In genomic region chr12:80702889-80703605, GRCh38 we compare ENCODE assay signal across 8 cellular contexts. TPM values are rescaled to one million over a fixed set of nuclear protein-coding genes. Genes with fewer than 3 reads are reported as not detected.
DNase-seq lines count a peak whose midpoint lies in the region; FAIRE-seq and TF ChIP-seq lines count a peak whose summit lies in the region.

No MANE protein-coding gene starts in this region.

- H3K9me3 Mint-ChIP-seq in endothelial cell (ENCODE audit: unreplicated experiment) = no peaks in the 10 kb centered on the region

- peak; percentile 90 for FAIRE-seq in GM12892 (lab: Jason Lieb, UNC)

- H3K27me3 Mint-ChIP-seq in endothelial cell (ENCODE audit: unreplicated experiment) = peaks cover 6% of the 10 kb centered on the region

- no peak for TF ChIP-seq POLR2A in GM12892 (IDR thresholded peaks at IDR 0.05; ENCODE audit: low read depth, low read length)

- DNase-seq in GM12892 (ENCODE audit: insufficient read length) (no peak), HFF-Myc (ENCODE audit: extremely low read depth, low read depth) (peak; percentile 40), NCI-H146 (lab: John Stamatoyannopoulos, UW) (peak; percentile 50), foreskin fibroblast (peak; percentile 54 to 82), endothelial cell (ENCODE audit: low spot score) (no peak), KG1 (lab: John Stamatoyannopoulos, UW) (no peak)
- DNase-seq in activated CD4-positive, alpha-beta T cell treated with anti-CD3 and anti-CD28 coated beads, Interleukin-2, amount 50 U/mL, for 4 hours = no peak
- no peak for DNase-seq in activated naive CD4-positive, alpha-beta T cell (lab: John Stamatoyannopoulos, UW)

- H3K4me3 ChIP-seq in HFF-Myc (replicated peaks; ENCODE audit: low read depth, low read length) (no peak overlapping the region), foreskin fibroblast (ENCODE audit: low read depth in 1 of 2, low read length in 2 of 2) (no peak overlapping the region)

- H3K36me3 Mint-ChIP-seq in endothelial cell (ENCODE audit: low read depth, unreplicated experiment) = no peaks in the 10 kb centered on the region

- H3K4me1 Mint-ChIP-seq in endothelial cell (ENCODE audit: unreplicated experiment) = peaks cover 37% of the 10 kb centered on the region

- TF ChIP-seq CTCF in HFF-Myc (IDR thresholded peaks at IDR 0.05; ENCODE audit: low read depth, low read length, missing control alignments) = no peak
- no peak for TF ChIP-seq CTCF in foreskin fibroblast (IDR thresholded peaks at IDR 0.05; ENCODE audit: low read depth, low read length)
- TF ChIP-seq CTCF in endothelial cell (IDR thresholded peaks at IDR 0.05; ENCODE audit: unreplicated experiment) = no peak

- H3K4me3 Mint-ChIP-seq in endothelial cell (ENCODE audit: unreplicated experiment) = no peak overlapping the region

- H3K27ac Mint-ChIP-seq in endothelial cell (ENCODE audit: unreplicated experiment) = no peak overlapping the region

RNA-seq across cellular contexts. Expression of gene MYF6, which starts 4.4 kb away (rescaled TPM):
- not detected for polyA plus RNA-seq in GM12892 (2012; ENCODE audit: missing spikeins)
- total RNA-seq in endothelial cell (ENCODE audit: unreplicated experiment) = 0.31 TPM

RNA-seq across cellular contexts. Expression of gene MYF5, which starts 13.7 kb away (rescaled TPM):
- polyA plus RNA-seq in GM12892 (2012; ENCODE audit: missing spikeins) = not detected
- not detected for total RNA-seq in endothelial cell (ENCODE audit: unreplicated experiment)

Comparison
In these comparisons a context has a peak if more than half of its experiments do, and no peak if none do; other contexts are left out.
1. DNase-seq: peak in HFF-Myc (single experiment), NCI-H146 (single experiment) and foreskin fibroblast (2 of 2); none in GM12892 (single experiment), endothelial cell (single experiment), activated CD4-positive, alpha-beta T cell treated with anti-CD3 and anti-CD28 coated beads, Interleukin-2, amount 50 U/mL, for 4 hours (0 of 2), KG1 (single experiment) and activated naive CD4-positive, alpha-beta T cell (0 of 4).